In genomic region chr6:151014404-151015150, GRCh38 we compare ENCODE assay signal across 8 cellular contexts.
DNase-seq lines count a peak whose midpoint lies in the region; ATAC-seq and TF ChIP-seq lines count a peak whose summit lies in the region.

No MANE protein-coding gene starts in this region.

- no peak overlapping the region for H3K4me2 ChIP-seq in Karpas-422 (ENCODE audit: low read depth, low read length, poor library complexity, severe bottlenecking)

- H3K36me3 ChIP-seq in CD4-positive, alpha-beta memory T cell (ENCODE audit: insufficient read depth, low read length), result peaks cover 6% of the 10 kb centered on the region
- H3K36me3 ChIP-seq in Karpas-422 (ENCODE audit: insufficient read depth, low read length), result peaks cover 20% of the 10 kb centered on the region; the same call in 1 of the 2 replicates
- H3K36me3 ChIP-seq in prostate gland, result no peaks in the 10 kb centered on the region

- H3K4me3 Mint-ChIP-seq in CD4-positive, alpha-beta memory T cell, result peak overlapping the region in 5 of 8 donors; percentile 2 to 62 (median 50)
- H3K4me3 Mint-ChIP-seq in activated naive CD4-positive, alpha-beta T cell treated with anti-CD3 and anti-CD28 coated beads for 36 hours, result no peak overlapping the region

- 38% methylated on average over 6 of the region's 6 CpGs for WGBS in prostate gland

- no peak overlapping the region for H3K4me3 ChIP-seq in CD4-positive, alpha-beta memory T cell (ENCODE audit: low read length in 2 of 2)
- H3K4me3 ChIP-seq in Karpas-422 (ENCODE audit: low read length), result no peak overlapping the region
- H3K4me3 ChIP-seq in prostate gland, result no peak overlapping the region

- H3K79me2 ChIP-seq in Karpas-422 (ENCODE audit: low read length), result no peaks in the 10 kb centered on the region

- no peaks in the 10 kb centered on the region for H4K20me1 ChIP-seq in Karpas-422 (ENCODE audit: insufficient read depth, low read depth, low read length)

- no peak for TF ChIP-seq POLR2A in prostate gland (IDR thresholded peaks at IDR 0.05)

- H3K27me3 ChIP-seq in CD4-positive, alpha-beta memory T cell (ENCODE audit: insufficient read depth, low read length), result no peaks in the 10 kb centered on the region
- H3K27me3 ChIP-seq in Karpas-422 (ENCODE audit: low read length), result no peaks in the 10 kb centered on the region
- H3K27me3 ChIP-seq in prostate gland (replicated peaks; ENCODE audit: insufficient read depth), result no peaks in the 10 kb centered on the region

- peaks cover 3 to 7% (median 4%) of the 10 kb centered on the region in 4 donors for H3K4me1 Mint-ChIP-seq in CD4-positive, alpha-beta memory T cell
- H3K4me1 Mint-ChIP-seq in activated naive CD4-positive, alpha-beta T cell treated with anti-CD3 and anti-CD28 coated beads for 36 hours (ENCODE audit: low read depth), result no peaks in the 10 kb centered on the region

- no peaks in the 10 kb centered on the region for H3K9me2 ChIP-seq in Karpas-422 (replicated peaks; ENCODE audit: insufficient read depth, low read length)

- H3K9ac ChIP-seq in Karpas-422 (ENCODE audit: low read length), result no peak overlapping the region

- peak; percentile 97 to 98 (median 97) for TF ChIP-seq CTCF in prostate gland (IDR thresholded peaks at IDR 0.05)

- peak overlapping the region in 4 of 7 donors; percentile 6 to 87 (median 58) for H3K27ac Mint-ChIP-seq in CD4-positive, alpha-beta memory T cell
- H3K27ac Mint-ChIP-seq in activated naive CD4-positive, alpha-beta T cell treated with anti-CD3 and anti-CD28 coated beads for 36 hours, result no peak overlapping the region

- ATAC-seq in GM19463 (IDR thresholded peaks at IDR 0.05; ENCODE audit: unreplicated experiment) (peak; percentile 61), HG02840 (IDR thresholded peaks at IDR 0.05; ENCODE audit: low FRiP score, unreplicated experiment) (no peak)

- intact Hi-C loops in CD4-positive, alpha-beta memory T cell (cut with micrococcal nuclease), result loop anchor here (1.0 to 2.0 kb wide), 2 partner anchors 310 to 462 kb away; no protein-coding TSS in a partner anchor
- intact Hi-C loops in activated naive CD4-positive, alpha-beta T cell treated with anti-CD3 and anti-CD28 coated beads for 36 hours (cut with micrococcal nuclease), result loop anchor here (1.0 to 5.0 kb wide), 3 partner anchors 122 to 463 kb away; no protein-coding TSS in a partner anchor
- intact Hi-C loops in cardiac septum (cut with DNase I), result loop anchor here (1.0 to 5.0 kb wide), 3 partner anchors 122 to 310 kb away; no protein-coding TSS in a partner anchor
- intact Hi-C loops in prostate gland (cut with DNase I), result loop anchor here (2.0 to 5.0 kb wide), 2 partner anchors 228 to 310 kb away; no protein-coding TSS in a partner anchor

- no peaks in the 10 kb centered on the region for H3K27me3 Mint-ChIP-seq in CD4-positive, alpha-beta memory T cell
- no peaks in the 10 kb centered on the region for H3K27me3 Mint-ChIP-seq in activated naive CD4-positive, alpha-beta T cell treated with anti-CD3 and anti-CD28 coated beads for 36 hours (ENCODE audit: low read depth)

- no peaks in the 10 kb centered on the region for H3K9me3 ChIP-seq in CD4-positive, alpha-beta memory T cell (ENCODE audit: control insufficient read depth in 1 of 2, low read length in 2 of 2)
- H3K9me3 ChIP-seq in Karpas-422 (ENCODE audit: low read length), result no peaks in the 10 kb centered on the region
- H3K9me3 ChIP-seq in prostate gland, result no peaks in the 10 kb centered on the region

- peaks cover 4% of the 10 kb centered on the region for H3K4me1 ChIP-seq in CD4-positive, alpha-beta memory T cell (ENCODE audit: insufficient read depth, low read length)
- H3K4me1 ChIP-seq in Karpas-422 (ENCODE audit: low read length) (no peaks in the 10 kb centered on the region), prostate gland (replicated peaks) (no peaks in the 10 kb centered on the region)

- POLR2A ChIA-PET in CD4-positive, alpha-beta memory T cell (lab: Charles Lee; ENCODE audit: partially characterized antibody), result interaction anchor here (1.0 to 1.6 kb wide), 4 partner anchors 10 to 375 kb away, joined by 3 to 7 read pairs (median 4); no protein-coding TSS in a partner anchor

- peak in 4 of 5 donors; percentile 50 to 56 (median 52) for DNase-seq in CD4-positive, alpha-beta memory T cell
- DNase-seq in Karpas-422 (peak; percentile 86), SHP77 treated with DMSO at 0.1 percent for 48 hours (lab: John Stamatoyannopoulos, UW) (peak; percentile 61), cardiac septum (ENCODE audit: low spot score) (peak; percentile 82), prostate gland (ENCODE audit: low spot score) (peak; percentile 74)
- peak; percentile 68 for DNase-seq in activated naive CD4-positive, alpha-beta T cell treated with anti-CD3 and anti-CD28 coated beads for 36 hours

- H2AFZ ChIP-seq in Karpas-422 (ENCODE audit: low read length), result no peak overlapping the region

- no peak overlapping the region for H3K27ac ChIP-seq in CD4-positive, alpha-beta memory T cell (ENCODE audit: low read depth, low read length)
- H3K27ac ChIP-seq in Karpas-422 (ENCODE audit: low read length) (no peak overlapping the region), prostate gland (no peak overlapping the region)

- CTCF ChIA-PET in CD4-positive, alpha-beta memory T cell (lab: Charles Lee; ENCODE audit: partially characterized antibody), result interaction anchor here (0.6 to 8.6 kb wide), 43 partner anchors 9 to 1342 kb away, joined by 3 to 167 read pairs (median 4); no protein-coding TSS in a partner anchor
- CTCF ChIA-PET in activated naive CD4-positive, alpha-beta T cell treated with anti-CD3 and anti-CD28 coated beads for 36 hours (lab: Charles Lee), result interaction anchor here (0.5 to 6.7 kb wide), 25 partner anchors 10 to 1318 kb away, joined by 3 to 98 read pairs (median 4); no protein-coding TSS in a partner anchor

- H3K36me3 Mint-ChIP-seq in CD4-positive, alpha-beta memory T cell, result peaks cover 8 to 13% of the 10 kb centered on the region in 2 donors
- peaks cover 44% of the 10 kb centered on the region for H3K36me3 Mint-ChIP-seq in activated naive CD4-positive, alpha-beta T cell treated with anti-CD3 and anti-CD28 coated beads for 36 hours (ENCODE audit: low read depth)

- H3K9me3 Mint-ChIP-seq in CD4-positive, alpha-beta memory T cell, result no peaks in the 10 kb centered on the region
- no peaks in the 10 kb centered on the region for H3K9me3 Mint-ChIP-seq in activated naive CD4-positive, alpha-beta T cell treated with anti-CD3 and anti-CD28 coated beads for 36 hours
